In genomic region chr1:10968411-10968826, GRCh38 we compare ENCODE assay signal across 11 cellular contexts. TPM values are rescaled to one million over a fixed set of nuclear protein-coding genes. Genes with fewer than 3 reads are reported as not detected.
A peak's percentile ranks its signal among the peaks of the same experiment; 100 is the strongest.
DNase-seq lines count a peak whose midpoint lies in the region; ATAC-seq, FAIRE-seq and TF ChIP-seq lines count a peak whose summit lies in the region.
"Had no signal": no experiment of that assay in that cellular context is flagged by ENCODE, and none has a peak within 500 bp of the region (broad histone marks: within the 10 kb centered on the region; RNA-seq: fewer than 3 reads in every experiment).

No MANE protein-coding gene starts in this region.

- no peaks in the 10 kb centered on the region for H3K27me3 ChIP-seq in colonic mucosa

- no peaks in the 10 kb centered on the region for H3K9me3 Mint-ChIP-seq in immature natural killer cell

- no peaks in the 10 kb centered on the region for H3K4me1 ChIP-seq in colonic mucosa

- peak; percentile 98 for DNase-seq in NCI-H345 treated with DMSO at 0.1 percent for 48 hours (lab: John Stamatoyannopoulos, UW; ENCODE audit: unreplicated experiment)
- peak; percentile 50 for DNase-seq in colonic mucosa
- DNase-seq in putamen (ENCODE audit: low spot score): peak; percentile 67
- no peak for DNase-seq in MV-4-11 (lab: John Stamatoyannopoulos, UW)
- DNase-seq in amygdala (lab: John Stamatoyannopoulos, UW): no peak
- no peak for DNase-seq in urothelium cell line (ENCODE audit: low spot score)
- no peak for DNase-seq in immature natural killer cell
- DNase-seq: EL; left ventricle myocardium superior; stimulated activated CD4-positive, alpha-beta T cell treated with anti-CD3 and anti-CD28 coated beads, Interleukin-2, amount 100 ng/mL, for 48 hours had no signal

- no peak overlapping the region for H3K4me3 Mint-ChIP-seq in immature natural killer cell

- intact Hi-C loops in colonic mucosa (cut with DNase I): no loop called here

- H3K36me3 ChIP-seq in colonic mucosa: no peaks in the 10 kb centered on the region

- TF ChIP-seq CTCF in colonic mucosa (IDR thresholded peaks at IDR 0.05): no peak

- no peak overlapping the region for H3K4me3 ChIP-seq in colonic mucosa

- no peak overlapping the region for H3K27ac Mint-ChIP-seq in immature natural killer cell

- H3K4me1 Mint-ChIP-seq in immature natural killer cell: peaks cover 20 to 26% of the 10 kb centered on the region in 2 donors

- peaks cover 5 to 15% (median 6%) of the 10 kb centered on the region in 3 donors for H3K27me3 Mint-ChIP-seq in immature natural killer cell (ENCODE audit: low read depth in 3 of 3)

- no peak overlapping the region for H3K27ac ChIP-seq in colonic mucosa

- FAIRE-seq in urothelium cell line (lab: Jason Lieb, UNC): no peak

- no peaks in the 10 kb centered on the region for H3K36me3 Mint-ChIP-seq in immature natural killer cell

- peak; percentile 45 for ATAC-seq in GM21529 (IDR thresholded peaks at IDR 0.05; ENCODE audit: unreplicated experiment)
- ATAC-seq: left ventricle myocardium superior had no signal

- H3K9me3 ChIP-seq in colonic mucosa: no peaks in the 10 kb centered on the region

- peak overlapping the region in 1 of 2 donors; percentile 37 for H3K9ac ChIP-seq in colonic mucosa (ENCODE audit: low read depth in 2 of 2, low read length in 2 of 2)

RNA-seq across cellular contexts. Expression of gene TARDBP, which starts 44.0 kb away (rescaled TPM):
- total RNA-seq in colonic mucosa: 100 to 1,000 TPM; 126 to 178 TPM
- 10 to 100 TPM; 43.1 to 80.9 (median 49.2) TPM for polyA plus RNA-seq in immature natural killer cell

Comparison
In these comparisons a context has a peak if more than half of its experiments do, and no peak if none do; other contexts are left out.
1. DNase-seq: peak in NCI-H345 treated with DMSO at 0.1 percent for 48 hours (single experiment), colonic mucosa (single experiment) and putamen (single experiment); none in MV-4-11 (single experiment), amygdala (0 of 56), urothelium cell line (single experiment) and immature natural killer cell (0 of 3).